In genomic region chr15:74460298-74460697, GRCh38 we compare ENCODE assay signal across 8 cellular contexts. TPM values are rescaled to one million over a fixed set of nuclear protein-coding genes. Genes with fewer than 3 reads are reported as not detected.
DNase-seq lines count a peak whose midpoint lies in the region; ATAC-seq and TF ChIP-seq lines count a peak whose summit lies in the region.

No MANE protein-coding gene starts in this region.

- TF ChIP-seq CTCF in heart right ventricle (IDR thresholded peaks at IDR 0.05) (no peak), lung (IDR thresholded peaks at IDR 0.05; ENCODE audit: control extremely low read depth, extremely low read depth) (no peak)

- H3K27me3 ChIP-seq in heart right ventricle (no peaks in the 10 kb centered on the region), adipocyte (replicated peaks; ENCODE audit: control insufficient read depth, insufficient read depth, low read length) (no peaks in the 10 kb centered on the region), lung (ENCODE audit: control insufficient read depth, insufficient read depth) (no peaks in the 10 kb centered on the region), aorta (ENCODE audit: control insufficient read depth in 1 of 2, insufficient read depth in 2 of 2, low read length in 1 of 2) (no peaks in the 10 kb centered on the region)

- peaks cover 0 to 36% (median 22%) of the 10 kb centered on the region in 9 donors for H3K36me3 ChIP-seq in heart right ventricle
- H3K36me3 ChIP-seq in adipocyte (ENCODE audit: control insufficient read depth, insufficient read depth, low read length, severe bottlenecking) = peaks cover 8% of the 10 kb centered on the region
- H3K36me3 ChIP-seq in lung (ENCODE audit: control insufficient read depth in 2 of 2, insufficient read depth in 2 of 2, low read length in 2 of 2) = peaks cover 3 to 10% of the 10 kb centered on the region in 2 donors
- no peaks in the 10 kb centered on the region for H3K36me3 ChIP-seq in aorta (ENCODE audit: control insufficient read depth in 1 of 2, insufficient read depth in 2 of 2, low read length in 1 of 2)

- H3K4me3 ChIP-seq in heart right ventricle (peak overlapping the region; percentile 48 to 95 (median 72)), adipocyte (ENCODE audit: low read length) (peak overlapping the region; percentile 99), lung (peak overlapping the region; percentile 43), aorta (ENCODE audit: low read length in 2 of 2) (peak overlapping the region; percentile 65 to 78)

- intact Hi-C loops in heart right ventricle (cut with DNase I) (loop anchor here in 7 of 10 donors (2.0 to 10.0 kb wide), 8 partner anchors 75 to 157 kb away; partner anchors contain the start of genes ARID3B (in 4 of the 7) and CLK3 (in 3 of the 7)), left ventricle myocardium superior (cut with micrococcal nuclease) (no loop called here), aorta (cut with DNase I) (loop anchor here in 1 of 2 donors (5.0 kb wide), 1 partner anchor 172 kb away; no protein-coding TSS in a partner anchor)

- no peak for DNase-seq in heart right ventricle
- DNase-seq in left ventricle myocardium superior = no peak
- no peak for DNase-seq in adipocyte (ENCODE audit: low read depth)
- DNase-seq in lung (ENCODE audit: low spot score) = no peak
- DNase-seq in aorta = no peak
- DNase-seq in NCI-H2171 treated with DMSO at 0.1 percent for 48 hours (lab: John Stamatoyannopoulos, UW) = no peak
- no peak for DNase-seq in stimulated activated CD4-positive, alpha-beta T cell treated with anti-CD3 and anti-CD28 coated beads, Interleukin-2, amount 100 ng/mL, for 48 hours
- no peak for DNase-seq in mesenteric fat pad (ENCODE audit: low spot score)

- H3K27ac ChIP-seq in heart right ventricle (peak overlapping the region in 9 of 10 donors; percentile 79 to 92 (median 88)), lung (ENCODE audit: low read depth in 1 of 2, low read length in 1 of 2) (peak overlapping the region in 1 of 2 donors; percentile 92), aorta (ENCODE audit: low read depth in 1 of 2, low read length in 2 of 2) (no peak overlapping the region)

- ATAC-seq in heart right ventricle (no peak), left ventricle myocardium superior (no peak), lung (ENCODE audit: insufficient read depth, low FRiP score) (no peak), aorta (ENCODE audit: low FRiP score) (no peak)

- H3K4me1 ChIP-seq in heart right ventricle (peaks cover 0 to 25% (median 18%) of the 10 kb centered on the region in 9 donors), adipocyte (ENCODE audit: control insufficient read depth, insufficient read depth, low read length) (peaks cover 12% of the 10 kb centered on the region), lung (ENCODE audit: control insufficient read depth in 2 of 2, insufficient read depth in 2 of 2, low read length in 2 of 2) (peaks cover 2 to 9% of the 10 kb centered on the region in 2 donors), aorta (ENCODE audit: control insufficient read depth in 1 of 2, insufficient read depth in 2 of 2, low read length in 2 of 2) (no peaks in the 10 kb centered on the region)

- 57 to 60% methylated on average over 2 of the region's 2 CpGs for WGBS in heart right ventricle, 2 donors
- 35 to 40% methylated on average over 2 of the region's 2 CpGs for WGBS in lung, 2 donors
- 42 to 55% methylated on average over 2 of the region's 2 CpGs for WGBS in aorta, 2 donors

- H3K9ac ChIP-seq in adipocyte (ENCODE audit: low read length) = peak overlapping the region; percentile 94

- H3K9me3 ChIP-seq in heart right ventricle (peaks cover 0 to 6% (median 0%) of the 10 kb centered on the region in 11 donors), adipocyte (ENCODE audit: control insufficient read depth, low read length) (no peaks in the 10 kb centered on the region), lung (ENCODE audit: control insufficient read depth in 2 of 2, insufficient read depth in 1 of 2, low read length in 1 of 2) (no peaks in the 10 kb centered on the region), aorta (ENCODE audit: control insufficient read depth, low read length) (no peaks in the 10 kb centered on the region)

RNA-seq across cellular contexts. Expression of gene UBL7, which starts 0.7 kb away (rescaled TPM):
- 10 to 100 TPM; 49.1 to 56.6 (median 52.7) TPM for total RNA-seq in heart right ventricle
- 10 to 100 TPM; 47.0 to 51.7 TPM for polyA plus RNA-seq in heart right ventricle
- total RNA-seq in left ventricle myocardium superior = 55.1 TPM
- total RNA-seq in lung = 10 to 100 TPM; 38.1 to 48.0 TPM
- polyA plus RNA-seq in lung = 10 to 100 TPM; 31.8 to 42.6 TPM
- 10 to 100 TPM; 25.1 to 27.0 TPM for total RNA-seq in aorta
- 10 to 100 TPM; 28.9 to 45.3 TPM for polyA plus RNA-seq in aorta
- 32.4 TPM for total RNA-seq in mesenteric fat pad

RNA-seq across cellular contexts. Expression of gene SEMA7A, which starts 26.5 kb away (rescaled TPM):
- total RNA-seq in heart right ventricle (1 to 10 TPM in 8 of 10 donors, under 1 TPM in 2; 0.61 to 5.1 (median 1.8) TPM), left ventricle myocardium superior (1.3 TPM), lung (10 to 100 TPM in 1 of 2 donors, 1 to 10 TPM in 1; 7.1 to 15.0 TPM), aorta (1 to 10 TPM; 2.3 to 4.1 TPM), mesenteric fat pad (2.1 TPM)
- polyA plus RNA-seq in heart right ventricle (under 1 TPM; 0.59 to 0.99 TPM), lung (1 to 10 TPM; 4.2 to 6.6 TPM), aorta (1 to 10 TPM in 1 of 2 donors, under 1 TPM in 1; 0.54 to 1.8 TPM)

Comparison
In these comparisons a context has a peak if more than half of its experiments do, and no peak if none do; other contexts are left out.
1. H3K27ac ChIP-seq: peak in heart right ventricle (9 of 10); none in aorta (0 of 2).
2. H3K4me3 ChIP-seq: peak in every context shown above with its lines; median percentile 99 in adipocyte; 72 in heart right ventricle; 72 in aorta; 43 in lung.